In genomic region chr15:85591622-85592021, GRCh38 we compare ENCODE assay signal across 17 cellular contexts.
DNase-seq lines count a peak whose midpoint lies in the region; ATAC-seq and TF ChIP-seq lines count a peak whose summit lies in the region.
"Had no signal": no experiment of that assay in that cellular context is flagged by ENCODE, and none has a peak within 500 bp of the region (broad histone marks: within the 10 kb centered on the region; RNA-seq: fewer than 3 reads in every experiment).

No MANE protein-coding gene starts in this region.

- no peaks in the 10 kb centered on the region for H3K9me2 ChIP-seq in PC-9 (ENCODE audit: insufficient read depth)

- H3K4me3 Mint-ChIP-seq in type B pancreatic cell, result no peak overlapping the region
- H3K4me3 Mint-ChIP-seq: B cell; CD4-positive, alpha-beta memory T cell; H9 had no signal

- H3K9me3 ChIP-seq in left ventricle myocardium inferior (replicated peaks) (no peaks in the 10 kb centered on the region), PC-9 (ENCODE audit: insufficient read depth, low read depth) (no peaks in the 10 kb centered on the region), lower lobe of right lung (no peaks in the 10 kb centered on the region)

- no peak for ATAC-seq in left cardiac atrium
- no peak for ATAC-seq in lower lobe of right lung
- no peak for ATAC-seq in HG02840 (IDR thresholded peaks at IDR 0.05; ENCODE audit: low FRiP score, unreplicated experiment)
- no peak for ATAC-seq in GM18873 (IDR thresholded peaks at IDR 0.05; ENCODE audit: low FRiP score, unreplicated experiment)
- ATAC-seq in GM21529 (IDR thresholded peaks at IDR 0.05; ENCODE audit: unreplicated experiment), result no peak
- ATAC-seq: K562 had no signal

- CTCF ChIA-PET in PC-9 (lab: Charles Lee), result interaction anchor here (0.7 kb wide), 1 partner anchor 101 kb away, joined by 18 read pairs; no protein-coding TSS in a partner anchor

- H3K4me3 ChIP-seq in left ventricle myocardium inferior, result no peak overlapping the region
- H3K4me3 ChIP-seq in PC-9, result no peak overlapping the region
- H3K4me3 ChIP-seq in lower lobe of right lung, result no peak overlapping the region
- H3K4me3 ChIP-seq: K562 had no signal

- POLR2A ChIA-PET in PC-9 (lab: Charles Lee; ENCODE audit: unreplicated experiment), result no interaction called here

- H3F3A ChIP-seq in PC-9 (ENCODE audit: insufficient read depth, low read depth), result peaks cover 30% of the 10 kb centered on the region

- H3K79me2 ChIP-seq in PC-9 (ENCODE audit: low read depth), result peaks cover 73% of the 10 kb centered on the region

- peaks cover 32% of the 10 kb centered on the region for H3K4me1 Mint-ChIP-seq in type B pancreatic cell (ENCODE audit: unreplicated experiment)

- H3K4me1 ChIP-seq in left ventricle myocardium inferior (peaks cover 98% of the 10 kb centered on the region), PC-9 (replicated peaks; ENCODE audit: insufficient read depth) (peaks cover 56% of the 10 kb centered on the region), lower lobe of right lung (peaks cover 71% of the 10 kb centered on the region)

- no peak for DNase-seq in left ventricle myocardium inferior
- no peak for DNase-seq in left cardiac atrium
- no peak for DNase-seq in PC-9
- DNase-seq in lower lobe of right lung, result no peak
- no peak for DNase-seq in type B pancreatic cell (ENCODE audit: extremely low spot score, unreplicated experiment)
- DNase-seq: CD4-positive, alpha-beta memory T cell; GF-D8; H9; NCI-H1436 treated with DMSO at 0.1 percent for 48 hours; NCI-H2081 treated with DMSO at 0.1 percent for 48 hours; NCI-H345; NCI-H69 had no signal

- H3K36me3 Mint-ChIP-seq in type B pancreatic cell, result peaks cover 12% of the 10 kb centered on the region

- no peaks in the 10 kb centered on the region for H3K27me3 Mint-ChIP-seq in type B pancreatic cell
- H3K27me3 Mint-ChIP-seq: B cell; CD4-positive, alpha-beta memory T cell had no signal

- peak overlapping the region; percentile 18 for H3K4me2 ChIP-seq in PC-9

- no peaks in the 10 kb centered on the region for H4K20me1 ChIP-seq in PC-9 (ENCODE audit: insufficient read depth)

- H3K27ac Mint-ChIP-seq in type B pancreatic cell, result peak overlapping the region; percentile 81
- H3K27ac Mint-ChIP-seq: B cell, H9 had no signal

- BruUV-seq in PC-9 (replicated peaks; lab: Mats Ljungman, UMichigan), result no TSS peak

- intact Hi-C loops in left ventricle myocardium inferior (cut with micrococcal nuclease) (loop anchor here (5.0 kb wide), 1 partner anchor 236 kb away; no protein-coding TSS in a partner anchor), left cardiac atrium (cut with DNase I) (no loop called here), PC-9 (cut with micrococcal nuclease; ENCODE audit: unreplicated experiment) (no loop called here), lower lobe of right lung (cut with DNase I) (no loop called here)

- H3K27ac ChIP-seq in left ventricle myocardium inferior (replicated peaks), result peak overlapping the region; percentile 93
- H3K27ac ChIP-seq in PC-9, result peak overlapping the region; percentile 84
- H3K27ac ChIP-seq in lower lobe of right lung, result peak overlapping the region; percentile 15

- H2AFZ ChIP-seq in PC-9, result no peak overlapping the region

- H3K27me3 ChIP-seq in left ventricle myocardium inferior (ENCODE audit: low read depth) (no peaks in the 10 kb centered on the region), PC-9 (ENCODE audit: insufficient read depth, low read depth) (no peaks in the 10 kb centered on the region), lower lobe of right lung (ENCODE audit: low read depth) (no peaks in the 10 kb centered on the region)

- TF ChIP-seq CTCF in left ventricle myocardium inferior (IDR thresholded peaks at IDR 0.05; ENCODE audit: borderline replicate concordance) (no peak), PC-9 (conservative IDR thresholded peaks at IDR 0.05) (no peak), lower lobe of right lung (IDR thresholded peaks at IDR 0.05) (no peak), type B pancreatic cell (conservative IDR thresholded peaks at IDR 0.05) (no peak)

- peaks cover 17% of the 10 kb centered on the region for H3K36me3 ChIP-seq in left ventricle myocardium inferior
- 0 out of 2 replicates have a peak, but pooled peaks cover 4% of the 10 kb centered on the region for H3K36me3 ChIP-seq in PC-9 (ENCODE audit: low read depth)
- peaks cover 37% of the 10 kb centered on the region for H3K36me3 ChIP-seq in lower lobe of right lung

- H3K9me3 Mint-ChIP-seq in type B pancreatic cell, result no peaks in the 10 kb centered on the region
- H3K9me3 Mint-ChIP-seq: CD4-positive, alpha-beta memory T cell; H9 had no signal

Comparison
In these comparisons a context has a peak if more than half of its experiments do, and no peak if none do; other contexts are left out.
1. H3K27ac ChIP-seq: peak in every context shown above with its lines; median percentile 93 in left ventricle myocardium inferior; 84 in PC-9; 15 in lower lobe of right lung.